ENCODE assay signal across 20 cellular contexts in the genomic region with DNA sequence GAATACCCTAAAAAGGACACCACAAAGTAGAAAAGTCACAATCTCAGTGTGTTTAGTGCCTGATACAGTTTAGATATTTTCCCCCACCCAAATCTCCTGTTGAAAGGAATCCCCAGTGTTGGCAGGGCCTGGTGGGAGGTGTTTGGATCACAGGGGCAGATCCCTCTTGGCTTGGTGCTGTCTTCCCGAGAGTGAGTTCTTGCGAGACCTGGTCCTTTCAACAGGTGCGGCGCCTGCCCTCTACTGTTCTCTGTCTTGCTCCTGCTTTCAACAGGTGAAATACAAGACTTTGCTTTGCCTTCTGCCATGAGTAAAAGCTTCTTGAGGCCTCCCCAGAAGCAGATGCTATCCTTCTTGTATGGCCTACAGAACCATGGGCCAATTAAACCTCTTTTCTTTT.
"Had no signal": no experiment of that assay in that cellular context is flagged by ENCODE, and none has a peak within 500 bp of the region (broad histone marks: within the 10 kb centered on the region; RNA-seq: fewer than 3 reads in every experiment).

No MANE protein-coding gene starts in this region.

- FAIRE-seq: endometrium, kidney, small intestine had no signal

- H3K9me3 ChIP-seq: gastrocnemius medialis, left ventricle myocardium inferior, lower lobe of right lung, stomach, thoracic aorta, transverse colon had no signal

- DNase-seq: effector CD8-positive, alpha-beta T cell; gastrocnemius medialis; heart right ventricle; hypothalamus; kidney; left cardiac atrium; left ventricle myocardium inferior; lower lobe of right lung; naive thymus-derived CD4-positive, alpha-beta T cell; posterior cingulate gyrus; small intestine; stimulated activated CD4-positive, alpha-beta T cell treated with anti-CD3 and anti-CD28 coated beads, Interleukin-12 subunit alpha, Interleukin-12 subunit beta, amount 100 ng/mL, for 4 hours; stimulated activated naive CD4-positive, alpha-beta T cell; stomach; substantia nigra; transverse colon had no signal

- H3K36me3 ChIP-seq: gastrocnemius medialis, heart right ventricle, left ventricle myocardium inferior, lower lobe of right lung, stomach, thoracic aorta, transverse colon had no signal

- H3K27ac ChIP-seq: coronary artery, gastrocnemius medialis, heart right ventricle, left ventricle myocardium inferior, lower lobe of right lung, stomach, thoracic aorta, transverse colon had no signal

- ATAC-seq: esophagus mucosa; gastrocnemius medialis; heart right ventricle; left cardiac atrium; lower lobe of right lung; naive thymus-derived CD4-positive, alpha-beta T cell had no signal

- H3K4me1 ChIP-seq: gastrocnemius medialis, heart right ventricle, left ventricle myocardium inferior, lower lobe of right lung, stomach, transverse colon had no signal

- H3K27me3 ChIP-seq: gastrocnemius medialis, stomach, transverse colon had no signal

- H3K4me3 ChIP-seq: coronary artery, gastrocnemius medialis, heart right ventricle, left ventricle myocardium inferior, lower lobe of right lung, stomach, thoracic aorta, transverse colon had no signal
